20 cellular contexts compared by ENCODE assay signal in the genomic region with DNA sequence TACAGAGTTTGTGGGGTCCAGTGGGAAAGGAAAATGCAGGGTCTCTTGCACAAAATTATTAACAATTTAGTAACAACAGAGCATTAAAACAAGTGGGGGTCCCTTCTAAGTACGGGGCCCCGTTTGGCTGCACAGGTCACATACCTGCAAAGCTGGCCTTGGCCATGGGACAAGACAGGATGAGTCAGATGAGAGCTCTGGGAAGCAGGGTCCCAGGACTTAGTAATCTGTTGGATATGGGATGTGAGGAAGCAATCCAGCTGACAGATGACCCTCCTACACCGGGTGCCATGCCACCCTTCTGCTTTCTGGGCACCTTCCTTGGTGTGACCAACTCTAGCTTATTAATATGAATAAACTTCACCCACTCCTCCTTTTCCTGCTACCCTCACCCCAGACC. TPM values are rescaled to one million over a fixed set of nuclear protein-coding genes. Genes with fewer than 3 reads are reported as not detected.
DNase-seq lines count a peak whose midpoint lies in the region; TF ChIP-seq lines count a peak whose summit lies in the region.
"Had no signal": no experiment of that assay in that cellular context is flagged by ENCODE, and none has a peak within 500 bp of the region (broad histone marks: within the 10 kb centered on the region; RNA-seq: fewer than 3 reads in every experiment).

No MANE protein-coding gene starts in this region.

- H3K9ac ChIP-seq in mammary epithelial cell (ENCODE audit: insufficient read depth, low read length), result no peak overlapping the region

- peaks cover 52% of the 10 kb centered on the region for H3K79me2 ChIP-seq in mammary epithelial cell (ENCODE audit: insufficient read depth, low read length)

- H3K36me3 Mint-ChIP-seq in activated CD4-positive, alpha-beta memory T cell treated with anti-CD3 and anti-CD28 coated beads for 36 hours, result peaks cover 23% of the 10 kb centered on the region
- peaks cover 49% of the 10 kb centered on the region for H3K36me3 Mint-ChIP-seq in activated CD4-positive, alpha-beta memory T cell treated with anti-CD3 and anti-CD28 coated beads, Interleukin-2, amount 10 ng/mL, durations not matched to agents 7 days and 5 days (ENCODE audit: low read depth)
- H3K36me3 Mint-ChIP-seq in HFFc6 (ENCODE audit: low read depth), result peaks cover 30% of the 10 kb centered on the region
- no peaks in the 10 kb centered on the region for H3K36me3 Mint-ChIP-seq in nephron (ENCODE audit: low read depth)
- H3K36me3 Mint-ChIP-seq in activated CD4-positive, alpha-beta T cell treated with anti-CD3 and anti-CD28 coated beads, Interleukin-2, amount 10 ng/mL, durations not matched to agents 24 days and 14 days (ENCODE audit: low read depth), result peaks cover 31% of the 10 kb centered on the region
- H3K36me3 Mint-ChIP-seq: activated naive CD8-positive, alpha-beta T cell had no signal

- H3K9me3 ChIP-seq in mammary epithelial cell (replicated peaks; ENCODE audit: insufficient read depth, low read length), result no peaks in the 10 kb centered on the region
- H3K9me3 ChIP-seq: neutrophil, right atrium auricular region, testis had no signal

- POLR2A ChIA-PET in activated CD4-positive, alpha-beta memory T cell treated with anti-CD3 and anti-CD28 coated beads for 36 hours (lab: Charles Lee), result no interaction called here
- POLR2A ChIA-PET in activated CD4-positive, alpha-beta memory T cell treated with anti-CD3 and anti-CD28 coated beads, Interleukin-2, amount 10 ng/mL, durations not matched to agents 7 days and 5 days (lab: Charles Lee), result interaction anchor here (0.9 to 12.2 kb wide), 3 partner anchors 50 to 80 kb away, joined by 3 to 152 read pairs (median 3); no protein-coding TSS in a partner anchor

- in situ Hi-C loops in mammary epithelial cell (cut with MboI; ENCODE audit: low sequenced_read_pairs in 2 of 2), result no loop called here

- no peak overlapping the region for H3K4me3 ChIP-seq in mammary epithelial cell (replicated peaks in 1 of 3; ENCODE audit: insufficient read depth in 1 of 3, low read depth in 2 of 3, low read length in 3 of 3)
- H3K4me3 ChIP-seq: right atrium auricular region, smooth muscle cell, testis had no signal

- H3K36me3 ChIP-seq in mammary epithelial cell (ENCODE audit: insufficient read depth, low read length), result no peaks in the 10 kb centered on the region
- H3K36me3 ChIP-seq: neutrophil, right atrium auricular region had no signal

- H3K4me3 Mint-ChIP-seq in activated CD4-positive, alpha-beta memory T cell treated with anti-CD3 and anti-CD28 coated beads for 36 hours, result peak overlapping the region; percentile 11
- no peak overlapping the region for H3K4me3 Mint-ChIP-seq in activated CD4-positive, alpha-beta memory T cell treated with anti-CD3 and anti-CD28 coated beads, Interleukin-2, amount 10 ng/mL, durations not matched to agents 7 days and 5 days
- H3K4me3 Mint-ChIP-seq in HFFc6 (no peak overlapping the region), nephron (peak overlapping the region in 2 of 3 experiments; percentile 47 to 61)
- no peak overlapping the region for H3K4me3 Mint-ChIP-seq in activated CD4-positive, alpha-beta T cell treated with anti-CD3 and anti-CD28 coated beads, Interleukin-2, amount 10 ng/mL, durations not matched to agents 24 days and 14 days
- H3K4me3 Mint-ChIP-seq: activated naive CD8-positive, alpha-beta T cell; stimulated activated naive CD8-positive, alpha-beta T cell treated with anti-CD3 and anti-CD28 coated beads, Interleukin-15, Interleukin-2, amounts not matched to agents 100 ng/mL and 50 ng/mL, for 24 hours had no signal

- TF ChIP-seq CTCF in HFFc6 (IDR thresholded peaks at IDR 0.05), result no peak
- no peak for TF ChIP-seq CTCF in mammary epithelial cell (conservative IDR thresholded peaks at IDR 0.05 in 1 of 2, IDR thresholded peaks at IDR 0.05 in 1 of 2; ENCODE audit: extremely low read depth in 1 of 2, insufficient read depth in 1 of 2, low read depth in 1 of 2, low read length in 2 of 2)
- TF ChIP-seq CTCF in nephron (IDR thresholded peaks at IDR 0.05; ENCODE audit: unreplicated experiment in 3 of 3), result no peak

- CTCF ChIA-PET in activated CD4-positive, alpha-beta memory T cell treated with anti-CD3 and anti-CD28 coated beads for 36 hours (lab: Charles Lee), result interaction anchor here (0.6 to 1.1 kb wide), 3 partner anchors 25 to 140 kb away, joined by 3 to 5 read pairs (median 3); no protein-coding TSS in a partner anchor
- CTCF ChIA-PET in activated CD4-positive, alpha-beta memory T cell treated with anti-CD3 and anti-CD28 coated beads, Interleukin-2, amount 10 ng/mL, durations not matched to agents 7 days and 5 days (lab: Charles Lee), result interaction anchor here (1.9 kb wide), 1 partner anchor 140 kb away, joined by 6 read pairs; no protein-coding TSS in a partner anchor
- CTCF ChIA-PET in mammary epithelial cell (lab: Charles Lee; ENCODE audit: low non-redundant PET), result no interaction called here

- dilution Hi-C loops in mammary epithelial cell (cut with HindIII; ENCODE audit: low sequenced_read_pairs), result loop anchor here (5.0 kb wide), 1 partner anchor 82 kb away; no protein-coding TSS in a partner anchor

- 29% methylated on average over 3 of the region's 3 CpGs for WGBS in mammary epithelial cell (ENCODE audit: low coverage, missing lambda C conversion rate)

- intact Hi-C loops in activated CD4-positive, alpha-beta memory T cell treated with anti-CD3 and anti-CD28 coated beads for 36 hours (cut with micrococcal nuclease), result no loop called here
- intact Hi-C loops in mammary epithelial cell (cut with micrococcal nuclease), result no loop called here
- intact Hi-C loops in activated CD4-positive, alpha-beta T cell treated with anti-CD3 and anti-CD28 coated beads, Interleukin-2, amount 10 ng/mL, durations not matched to agents 24 days and 14 days (cut with micrococcal nuclease), result no loop called here

- H3K4me1 ChIP-seq in mammary epithelial cell (ENCODE audit: insufficient read depth, low read length), result peaks cover 37% of the 10 kb centered on the region

- no TSS peak for BruUV-seq in mammary epithelial cell (replicated peaks; lab: Mats Ljungman, UMichigan)

- no peak overlapping the region for H3K27ac Mint-ChIP-seq in activated CD4-positive, alpha-beta memory T cell treated with anti-CD3 and anti-CD28 coated beads for 36 hours
- H3K27ac Mint-ChIP-seq in activated CD4-positive, alpha-beta memory T cell treated with anti-CD3 and anti-CD28 coated beads, Interleukin-2, amount 10 ng/mL, durations not matched to agents 7 days and 5 days, result no peak overlapping the region
- H3K27ac Mint-ChIP-seq in HFFc6 (peak overlapping the region; percentile 27; the same call in 1 of the 2 replicates), nephron (no peak overlapping the region)
- H3K27ac Mint-ChIP-seq in activated CD4-positive, alpha-beta T cell treated with anti-CD3 and anti-CD28 coated beads, Interleukin-2, amount 10 ng/mL, durations not matched to agents 24 days and 14 days, result no peak overlapping the region
- H3K27ac Mint-ChIP-seq: activated naive CD8-positive, alpha-beta T cell; stimulated activated naive CD8-positive, alpha-beta T cell treated with anti-CD3 and anti-CD28 coated beads, Interleukin-15, Interleukin-2, amounts not matched to agents 100 ng/mL and 50 ng/mL, for 24 hours had no signal

- peaks cover 24% of the 10 kb centered on the region for H3K4me1 Mint-ChIP-seq in activated CD4-positive, alpha-beta memory T cell treated with anti-CD3 and anti-CD28 coated beads for 36 hours (ENCODE audit: low read depth)
- H3K4me1 Mint-ChIP-seq in activated CD4-positive, alpha-beta memory T cell treated with anti-CD3 and anti-CD28 coated beads, Interleukin-2, amount 10 ng/mL, durations not matched to agents 7 days and 5 days, result peaks cover 32% of the 10 kb centered on the region
- H3K4me1 Mint-ChIP-seq in HFFc6 (ENCODE audit: low read depth) (peaks cover 58% of the 10 kb centered on the region), nephron (peaks cover 30% of the 10 kb centered on the region)
- peaks cover 25% of the 10 kb centered on the region for H3K4me1 Mint-ChIP-seq in activated CD4-positive, alpha-beta T cell treated with anti-CD3 and anti-CD28 coated beads, Interleukin-2, amount 10 ng/mL, durations not matched to agents 24 days and 14 days

- no peaks in the 10 kb centered on the region for H3K27me3 Mint-ChIP-seq in activated CD4-positive, alpha-beta memory T cell treated with anti-CD3 and anti-CD28 coated beads for 36 hours
- no peaks in the 10 kb centered on the region for H3K27me3 Mint-ChIP-seq in activated CD4-positive, alpha-beta memory T cell treated with anti-CD3 and anti-CD28 coated beads, Interleukin-2, amount 10 ng/mL, durations not matched to agents 7 days and 5 days
- peaks cover 17% of the 10 kb centered on the region for H3K27me3 Mint-ChIP-seq in HFFc6 (ENCODE audit: insufficient read depth)
- H3K27me3 Mint-ChIP-seq in nephron (ENCODE audit: low read depth), result peaks cover 25% of the 10 kb centered on the region
- no peaks in the 10 kb centered on the region for H3K27me3 Mint-ChIP-seq in activated CD4-positive, alpha-beta T cell treated with anti-CD3 and anti-CD28 coated beads, Interleukin-2, amount 10 ng/mL, durations not matched to agents 24 days and 14 days
- H3K27me3 Mint-ChIP-seq: CD4-positive, alpha-beta memory T cell had no signal

- no peak overlapping the region for H2AFZ ChIP-seq in mammary epithelial cell (ENCODE audit: low read depth, low read length)

- no peaks in the 10 kb centered on the region for H3K9me3 Mint-ChIP-seq in activated CD4-positive, alpha-beta memory T cell treated with anti-CD3 and anti-CD28 coated beads for 36 hours
- no peaks in the 10 kb centered on the region for H3K9me3 Mint-ChIP-seq in activated CD4-positive, alpha-beta memory T cell treated with anti-CD3 and anti-CD28 coated beads, Interleukin-2, amount 10 ng/mL, durations not matched to agents 7 days and 5 days
- H3K9me3 Mint-ChIP-seq in HFFc6 (no peaks in the 10 kb centered on the region), nephron (no peaks in the 10 kb centered on the region)
- no peaks in the 10 kb centered on the region for H3K9me3 Mint-ChIP-seq in activated CD4-positive, alpha-beta T cell treated with anti-CD3 and anti-CD28 coated beads, Interleukin-2, amount 10 ng/mL, durations not matched to agents 24 days and 14 days
- H3K9me3 Mint-ChIP-seq: stimulated activated naive CD8-positive, alpha-beta T cell treated with anti-CD3 and anti-CD28 coated beads, Interleukin-15, Interleukin-2, amounts not matched to agents 100 ng/mL and 50 ng/mL, for 24 hours had no signal

- H3K4me2 ChIP-seq in mammary epithelial cell (ENCODE audit: insufficient read depth, low read depth, low read length), result peak overlapping the region; percentile 48
- H3K4me2 ChIP-seq: smooth muscle cell had no signal

- H3K27ac ChIP-seq in mammary epithelial cell (ENCODE audit: insufficient read depth, low read depth, low read length), result peak overlapping the region; percentile 61
- H3K27ac ChIP-seq: neutrophil, right atrium auricular region, testis had no signal

- H3K27me3 ChIP-seq in mammary epithelial cell (ENCODE audit: insufficient read depth, low read length), result no peaks in the 10 kb centered on the region
- H3K27me3 ChIP-seq: right atrium auricular region, testis had no signal

- peaks cover 4% of the 10 kb centered on the region for H4K20me1 ChIP-seq in mammary epithelial cell (ENCODE audit: insufficient read depth, low read length)

- DNase-seq in activated CD4-positive, alpha-beta memory T cell treated with anti-CD3 and anti-CD28 coated beads for 36 hours, result no peak
- no peak for DNase-seq in activated CD4-positive, alpha-beta memory T cell treated with anti-CD3 and anti-CD28 coated beads, Interleukin-2, amount 10 ng/mL, durations not matched to agents 7 days and 5 days
- DNase-seq in HFFc6 (no peak), mammary epithelial cell (peak; percentile 36), NCI-H2227 treated with DMSO at 0.1 percent for 48 hours (lab: John Stamatoyannopoulos, UW) (no peak)
- no peak for DNase-seq in activated CD4-positive, alpha-beta T cell treated with anti-CD3 and anti-CD28 coated beads, Interleukin-2, amount 10 ng/mL, durations not matched to agents 24 days and 14 days
- no peak for DNase-seq in activated CD4-positive, alpha-beta T cell treated with anti-CD3 and anti-CD28 coated beads, Interleukin-2, amount 50 U/mL, for 4 hours
- DNase-seq: CD4-positive, alpha-beta memory T cell; hippocampal formation; MV-4-11; NCI-H1694; NCI-H510A; T-helper 2 cell; testis had no signal

RNA-seq across cellular contexts. Expression of gene DUSP5, which starts 3.2 kb away (rescaled TPM):
- 100 to 1,000 TPM; 171 to 176 TPM for total RNA-seq in activated CD4-positive, alpha-beta memory T cell treated with anti-CD3 and anti-CD28 coated beads for 36 hours
- total RNA-seq in activated CD4-positive, alpha-beta memory T cell treated with anti-CD3 and anti-CD28 coated beads, Interleukin-2, amount 10 ng/mL, durations not matched to agents 7 days and 5 days, result 100 to 1,000 TPM; 143 TPM
- total RNA-seq in HFFc6 (2021; fragmentation: NEBNext Ultra II Directional; extraction: Animal tissue kit (Norgen Biotek cat#: 25700)), result 10 to 100 TPM; 31.9 to 58.2 (median 35.0) TPM
- 100 to 1,000 TPM in 1 of 2 donors, 10 to 100 TPM in 1; 18.0 to 107 TPM for total RNA-seq in mammary epithelial cell
- polyA plus RNA-seq in mammary epithelial cell, result 66.7 TPM
- 70.5 TPM for polyA minus RNA-seq in mammary epithelial cell
- 76.0 and 79.9 TPM in 2 replicates for total RNA-seq in activated CD4-positive, alpha-beta T cell treated with anti-CD3 and anti-CD28 coated beads, Interleukin-2, amount 10 ng/mL, durations not matched to agents 24 days and 14 days

Comparison
In these comparisons a context has a peak if more than half of its experiments do, and no peak if none do; other contexts are left out.
1. H3K4me3 Mint-ChIP-seq: peak in activated CD4-positive, alpha-beta memory T cell treated with anti-CD3 and anti-CD28 coated beads for 36 hours (single experiment) and nephron (2 of 3); none in activated CD4-positive, alpha-beta memory T cell treated with anti-CD3 and anti-CD28 coated beads, Interleukin-2, amount 10 ng/mL, durations not matched to agents 7 days and 5 days (single experiment), HFFc6 (single experiment) and activated CD4-positive, alpha-beta T cell treated with anti-CD3 and anti-CD28 coated beads, Interleukin-2, amount 10 ng/mL, durations not matched to agents 24 days and 14 days (single experiment).